Comparison of ENCODE assay signal across 9 cellular contexts in the genomic region with DNA sequence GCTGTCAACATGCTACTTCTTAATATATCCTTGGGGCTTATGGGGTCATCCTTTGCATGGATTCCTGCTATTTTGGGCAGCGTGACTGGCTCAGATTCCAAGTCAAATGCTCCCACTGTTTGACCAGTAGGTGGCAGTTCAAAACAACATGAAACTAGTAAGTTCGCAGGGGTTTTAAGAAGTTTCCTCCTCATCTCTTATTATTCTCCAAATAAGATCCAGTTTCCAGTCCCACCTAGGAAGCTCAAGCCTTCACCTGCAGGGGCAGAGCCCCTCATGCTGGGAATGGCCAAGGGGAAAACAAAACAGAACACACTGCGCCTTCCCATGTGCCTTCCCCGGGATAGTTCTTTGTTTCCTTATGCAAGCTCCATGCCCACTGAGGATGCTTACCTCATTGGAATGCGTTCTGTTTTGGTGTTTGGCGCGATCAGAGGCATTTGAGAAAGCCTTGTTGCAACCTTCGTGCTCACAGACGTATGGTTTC.
A peak's percentile ranks its signal among the peaks of the same experiment; 100 is the strongest.
DNase-seq lines count a peak whose midpoint lies in the region; ATAC-seq, FAIRE-seq and TF ChIP-seq lines count a peak whose summit lies in the region.
"Had no signal": no experiment of that assay in that cellular context is flagged by ENCODE, and none has a peak within 500 bp of the region (broad histone marks: within the 10 kb centered on the region; RNA-seq: fewer than 3 reads in every experiment).

No MANE protein-coding gene starts in this region.

- CTCF ChIA-PET in naive thymus-derived CD4-positive, alpha-beta T cell (lab: Charles Lee), result interaction anchor here (0.9 kb wide), 1 partner anchor 39 kb away, joined by 3 read pairs; no protein-coding TSS in a partner anchor

- H3K9me3 ChIP-seq in breast epithelium, result no peaks in the 10 kb centered on the region
- H3K9me3 ChIP-seq in naive thymus-derived CD4-positive, alpha-beta T cell (ENCODE audit: control insufficient read depth in 2 of 3, low read length in 3 of 3), result no peaks in the 10 kb centered on the region

- H3K4me3 ChIP-seq in GM06990 (replicated peaks; ENCODE audit: low read depth, low read length), result no peak overlapping the region
- no peak overlapping the region for H3K4me3 ChIP-seq in breast epithelium
- H3K4me3 ChIP-seq in kidney epithelial cell (ENCODE audit: low read depth, low read length), result no peak overlapping the region
- no peak overlapping the region for H3K4me3 ChIP-seq in naive thymus-derived CD4-positive, alpha-beta T cell (ENCODE audit: low read length)

- no peak for TF ChIP-seq POLR2A in breast epithelium (IDR thresholded peaks at IDR 0.05)

- no peak overlapping the region for H3K27ac Mint-ChIP-seq in naive thymus-derived CD4-positive, alpha-beta T cell
- H3K27ac Mint-ChIP-seq: T-helper 1 cell treated with Interleukin-12 subunit alpha and Interleukin-12 subunit beta and Interleukin-4 antibody, amounts not matched to agents 30 μg/mL and 1 μg/mL, for 36 hours had no signal

- no peak for DNase-seq in GM06990 (ENCODE audit: extremely low read depth, insufficient read length)
- DNase-seq in MV-4-11 (lab: John Stamatoyannopoulos, UW), result peak; percentile 54
- DNase-seq in breast epithelium (ENCODE audit: low spot score in 2 of 2), result no peak
- no peak for DNase-seq in kidney epithelial cell (ENCODE audit: low read depth)
- peak; percentile 51 for DNase-seq in urothelium cell line (ENCODE audit: low spot score)
- no peak for DNase-seq in stimulated activated CD4-positive, alpha-beta T cell treated with anti-CD3 and anti-CD28 coated beads, Interleukin-4, amount 100 ng/mL, for 24 hours
- no peak for DNase-seq in activated effector memory CD4-positive, alpha-beta T cell treated with Interleukin-2 at 50 U/mL for 16 hours
- DNase-seq in naive thymus-derived CD4-positive, alpha-beta T cell, result no peak

- H3K36me3 Mint-ChIP-seq in naive thymus-derived CD4-positive, alpha-beta T cell, result no peaks in the 10 kb centered on the region

- H3K4me3 Mint-ChIP-seq in naive thymus-derived CD4-positive, alpha-beta T cell, result no peak overlapping the region
- H3K4me3 Mint-ChIP-seq: T-helper 1 cell treated with Interleukin-12 subunit alpha and Interleukin-12 subunit beta and Interleukin-4 antibody, amounts not matched to agents 30 μg/mL and 1 μg/mL, for 36 hours had no signal

- ATAC-seq in naive thymus-derived CD4-positive, alpha-beta T cell, result no peak

- H3K36me3 ChIP-seq in GM06990 (ENCODE audit: control insufficient read depth, insufficient read depth, low read length) (no peaks in the 10 kb centered on the region), breast epithelium (no peaks in the 10 kb centered on the region), kidney epithelial cell (ENCODE audit: control insufficient read depth, insufficient read depth, low read length) (no peaks in the 10 kb centered on the region)
- H3K36me3 ChIP-seq in naive thymus-derived CD4-positive, alpha-beta T cell (ENCODE audit: control insufficient read depth in 2 of 3, insufficient read depth in 3 of 3, low read length in 3 of 3), result no peaks in the 10 kb centered on the region

- H3K27me3 ChIP-seq in GM06990 (replicated peaks; ENCODE audit: control insufficient read depth, insufficient read depth, low read length) (no peaks in the 10 kb centered on the region), breast epithelium (no peaks in the 10 kb centered on the region), kidney epithelial cell (ENCODE audit: control insufficient read depth, insufficient read depth, low read length) (no peaks in the 10 kb centered on the region)
- H3K27me3 ChIP-seq in naive thymus-derived CD4-positive, alpha-beta T cell (ENCODE audit: control insufficient read depth in 2 of 2, insufficient read depth in 2 of 2, low read length in 2 of 2), result no peaks in the 10 kb centered on the region

- H3K9me3 Mint-ChIP-seq in naive thymus-derived CD4-positive, alpha-beta T cell, result no peaks in the 10 kb centered on the region
- H3K9me3 Mint-ChIP-seq: T-helper 1 cell treated with Interleukin-12 subunit alpha and Interleukin-12 subunit beta and Interleukin-4 antibody, amounts not matched to agents 30 μg/mL and 1 μg/mL, for 36 hours had no signal

- H3K27me3 Mint-ChIP-seq in naive thymus-derived CD4-positive, alpha-beta T cell, result peaks cover 0 to 21% (median 10%) of the 10 kb centered on the region in 5 donors

- intact Hi-C loops in breast epithelium (cut with DNase I; ENCODE audit: low total_unique reads), result loop anchor here (1.0 to 2.0 kb wide), 2 partner anchors 32 to 41 kb away; no protein-coding TSS in a partner anchor
- intact Hi-C loops in naive thymus-derived CD4-positive, alpha-beta T cell (cut with micrococcal nuclease), result no loop called here

- H3K4me1 Mint-ChIP-seq in naive thymus-derived CD4-positive, alpha-beta T cell, result no peaks in the 10 kb centered on the region

- peaks cover 0 to 4% of the 10 kb centered on the region in 2 donors for H3K4me1 ChIP-seq in breast epithelium
- no peaks in the 10 kb centered on the region for H3K4me1 ChIP-seq in naive thymus-derived CD4-positive, alpha-beta T cell (ENCODE audit: control insufficient read depth in 2 of 2, insufficient read depth in 2 of 2, low read length in 2 of 2)

- TF ChIP-seq CTCF in GM06990 (IDR thresholded peaks at IDR 0.05; ENCODE audit: insufficient read depth, low read length, poor library complexity, severe bottlenecking), result peak; percentile 69
- TF ChIP-seq CTCF in breast epithelium (IDR thresholded peaks at IDR 0.05), result peak; percentile 47 to 60 (median 56)
- TF ChIP-seq CTCF in kidney epithelial cell (IDR thresholded peaks at IDR 0.05; ENCODE audit: insufficient read depth, low read length, poor library complexity, severe bottlenecking), result peak; percentile 79

- POLR2A ChIA-PET in naive thymus-derived CD4-positive, alpha-beta T cell (lab: Charles Lee), result no interaction called here

- H3K27ac ChIP-seq in breast epithelium, result peak overlapping the region in 1 of 2 donors; percentile 8
- no peak overlapping the region for H3K27ac ChIP-seq in naive thymus-derived CD4-positive, alpha-beta T cell (ENCODE audit: low read depth, low read length)

- FAIRE-seq in urothelium cell line (lab: Jason Lieb, UNC), result no peak

Comparison
In these comparisons a context has a peak if more than half of its experiments do, and no peak if none do; other contexts are left out.
1. DNase-seq: peak in MV-4-11 (single experiment) and urothelium cell line (single experiment); none in GM06990 (single experiment), breast epithelium (0 of 2), kidney epithelial cell (single experiment), stimulated activated CD4-positive, alpha-beta T cell treated with anti-CD3 and anti-CD28 coated beads, Interleukin-4, amount 100 ng/mL, for 24 hours (single experiment), activated effector memory CD4-positive, alpha-beta T cell treated with Interleukin-2 at 50 U/mL for 16 hours (single experiment) and naive thymus-derived CD4-positive, alpha-beta T cell (0 of 9).
2. Peak in every context shown above with its lines, with median percentiles within 50 percentile points of each other: CTCF ChIP-seq.